Comparison of ENCODE assay signal across 1 cellular context in the genomic region with DNA sequence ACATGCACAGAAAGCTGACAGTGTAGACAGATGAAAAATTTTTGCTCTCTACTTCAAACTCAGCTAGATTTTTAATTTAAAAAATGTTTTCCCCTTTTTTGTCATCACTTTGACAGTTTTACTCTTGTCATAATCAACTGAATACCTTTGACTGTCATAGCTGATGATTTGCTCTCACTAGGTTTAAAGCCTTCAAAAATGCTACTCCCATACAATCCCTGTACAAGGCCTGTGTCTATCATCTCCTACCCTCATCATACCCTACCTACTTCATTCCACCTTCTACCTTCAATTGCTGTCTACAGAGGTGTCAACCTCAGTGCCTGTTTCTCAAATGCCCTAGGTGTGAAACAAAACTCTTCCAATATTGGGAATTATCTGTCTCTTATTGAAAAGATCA.
TF ChIP-seq lines count a peak whose summit lies in the region.

No MANE protein-coding gene starts in this region.

TF ChIP-seq in SK-N-SH treated with all-trans-retinoic acid at 6 μM for 48 hours, 23 proteins besides CTCF, POLR2A, EP300 and RAD21 (continued from another document):
- TF ChIP-seq BACH2 (CRISPR knock-in tag; IDR thresholded peaks at IDR 0.05; ENCODE audit: borderline replicate concordance) (no peak), ZNF70 (CRISPR knock-in tag; IDR thresholded peaks at IDR 0.05) (no peak), PPARA (CRISPR knock-in tag; IDR thresholded peaks at IDR 0.05; ENCODE audit: borderline replicate concordance) (no peak), ZNF8 (CRISPR knock-in tag; IDR thresholded peaks at IDR 0.05) (no peak), CREB5 (CRISPR knock-in tag; IDR thresholded peaks at IDR 0.05; ENCODE audit: low read depth) (no peak), ZFP3 (CRISPR knock-in tag; IDR thresholded peaks at IDR 0.05) (no peak), ZNF565 (CRISPR knock-in tag; conservative IDR thresholded peaks at IDR 0.05; ENCODE audit: low read depth) (no peak), ISL1 (CRISPR knock-in tag; IDR thresholded peaks at IDR 0.05) (no peak), TSHZ2 (CRISPR knock-in tag; IDR thresholded peaks at IDR 0.05) (no peak), ARNTL (CRISPR knock-in tag; IDR thresholded peaks at IDR 0.05; ENCODE audit: borderline replicate concordance, low read depth) (no peak), CSRNP3 (CRISPR knock-in tag; IDR thresholded peaks at IDR 0.05) (no peak), ZC3H10 (CRISPR knock-in tag; IDR thresholded peaks at IDR 0.05) (no peak), SNAI2 (CRISPR knock-in tag; IDR thresholded peaks at IDR 0.05) (no peak), TCF4 (CRISPR knock-in tag; IDR thresholded peaks at IDR 0.05; ENCODE audit: borderline replicate concordance) (no peak)
- TF ChIP-seq, protein P1, sequence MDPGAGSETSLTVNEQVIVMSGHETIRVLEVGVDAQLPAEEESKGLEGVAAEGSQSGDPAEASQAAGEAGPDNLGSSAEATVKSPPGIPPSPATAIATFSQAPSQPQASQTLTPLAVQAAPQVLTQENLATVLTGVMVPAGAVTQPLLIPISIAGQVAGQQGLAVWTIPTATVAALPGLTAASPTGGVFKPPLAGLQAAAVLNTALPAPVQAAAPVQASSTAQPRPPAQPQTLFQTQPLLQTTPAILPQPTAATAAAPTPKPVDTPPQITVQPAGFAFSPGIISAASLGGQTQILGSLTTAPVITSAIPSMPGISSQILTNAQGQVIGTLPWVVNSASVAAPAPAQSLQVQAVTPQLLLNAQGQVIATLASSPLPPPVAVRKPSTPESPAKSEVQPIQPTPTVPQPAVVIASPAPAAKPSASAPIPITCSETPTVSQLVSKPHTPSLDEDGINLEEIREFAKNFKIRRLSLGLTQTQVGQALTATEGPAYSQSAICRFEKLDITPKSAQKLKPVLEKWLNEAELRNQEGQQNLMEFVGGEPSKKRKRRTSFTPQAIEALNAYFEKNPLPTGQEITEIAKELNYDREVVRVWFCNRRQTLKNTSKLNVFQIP (CRISPR knock-in tag; IDR thresholded peaks at IDR 0.05; ENCODE audit: borderline replicate concordance, low read depth), result no peak
